In genomic region chr20:5000263-5001173, GRCh38 we compare ENCODE assay signal across 8 cellular contexts. TPM values are rescaled to one million over a fixed set of nuclear protein-coding genes. Genes with fewer than 3 reads are reported as not detected.
DNase-seq lines count a peak whose midpoint lies in the region; FAIRE-seq and TF ChIP-seq lines count a peak whose summit lies in the region.

No MANE protein-coding gene starts in this region.

- H3K4me3 ChIP-seq in H1 (ENCODE audit: extremely low read depth in 1 of 4, insufficient read depth in 2 of 4, low read depth in 3 of 4, low read length in 4 of 4) (peak overlapping the region; percentile 37 to 90 (median 77)), mesenchymal stem cell (ENCODE audit: insufficient read depth in 1 of 2, low read depth in 1 of 2, low read length in 2 of 2) (peak overlapping the region; percentile 84 to 93), subcutaneous abdominal adipose tissue (ENCODE audit: low read depth in 1 of 5, low read length in 5 of 5) (peak overlapping the region; percentile 72 to 92 (median 82))

- H3K4me1 Mint-ChIP-seq in activated CD4-positive, alpha-beta T cell treated with anti-CD3 and anti-CD28 coated beads, Interleukin-2, amount 10 ng/mL, durations not matched to agents 7 days and 5 days = peaks cover 40% of the 10 kb centered on the region

- H3K4ac ChIP-seq in H1 (replicated peaks; ENCODE audit: insufficient read length, low read depth, low read length) (no peak overlapping the region), mesenchymal stem cell (ENCODE audit: low read depth in 1 of 2, low read length in 2 of 2) (peak overlapping the region in 1 of 2 experiments; percentile 7)

- FAIRE-seq in H1 (lab: Jason Lieb, UNC) = no peak

- peak overlapping the region; percentile 87 for H3K4me3 Mint-ChIP-seq in activated CD4-positive, alpha-beta T cell treated with anti-CD3 and anti-CD28 coated beads, Interleukin-2, amount 10 ng/mL, durations not matched to agents 7 days and 5 days

- peaks cover 4 to 31% of the 10 kb centered on the region in 2 experiments; a peak in 3 of 4 replicates for H3K79me2 ChIP-seq in H1 (ENCODE audit: control insufficient read depth in 1 of 2, insufficient read depth in 2 of 2, low read length in 2 of 2)

- H4K5ac ChIP-seq in H1 (ENCODE audit: insufficient read length, low read depth, low read length) = no peak overlapping the region

- H3K9ac ChIP-seq in H1 (replicated peaks in 1 of 4; ENCODE audit: extremely low read depth in 1 of 4, low read depth in 3 of 4, low read length in 3 of 4) (peak overlapping the region in 1 of 4 experiments; percentile 58; a peak in 2 of 7 replicates), mesenchymal stem cell (ENCODE audit: low read length) (peak overlapping the region; percentile 87), subcutaneous abdominal adipose tissue (ENCODE audit: low read length in 5 of 5) (peak overlapping the region in 4 of 5 donors; percentile 76 to 83 (median 80))

- H3K4me2 ChIP-seq in H1 (ENCODE audit: insufficient read depth in 1 of 2, low read depth in 2 of 2, low read length in 2 of 2) (peak overlapping the region; percentile 81 to 93), mesenchymal stem cell (ENCODE audit: low read length, poor library complexity, severe bottlenecking) (peak overlapping the region; percentile 97)

- peaks cover 2% of the 10 kb centered on the region for H3K9me3 Mint-ChIP-seq in activated CD4-positive, alpha-beta T cell treated with anti-CD3 and anti-CD28 coated beads, Interleukin-2, amount 10 ng/mL, durations not matched to agents 7 days and 5 days

- peaks cover 0 to 8% (median 2%) of the 10 kb centered on the region in 4 experiments; a peak in 5 of 7 replicates for H3K4me1 ChIP-seq in H1 (replicated peaks in 1 of 4; ENCODE audit: control insufficient read depth in 3 of 4, insufficient read depth in 4 of 4, low read length in 3 of 4)
- H3K4me1 ChIP-seq in mesenchymal stem cell (ENCODE audit: control insufficient read depth, insufficient read depth, low read depth, low read length) = peaks cover 10% of the 10 kb centered on the region
- peaks cover 3 to 23% (median 20%) of the 10 kb centered on the region in 5 donors for H3K4me1 ChIP-seq in subcutaneous abdominal adipose tissue (ENCODE audit: control insufficient read depth in 5 of 5, insufficient read depth in 5 of 5, low read length in 5 of 5)

- peaks cover 0 to 1% of the 10 kb centered on the region in 2 experiments for H4K20me1 ChIP-seq in H1 (replicated peaks in 1 of 2; ENCODE audit: control insufficient read depth in 1 of 2, insufficient read depth in 2 of 2, low read length in 2 of 2)

- no peak overlapping the region for H3K56ac ChIP-seq in H1 (replicated peaks; ENCODE audit: insufficient read length, low read depth, low read length)

- H2AFZ ChIP-seq in H1 (ENCODE audit: low read length) = no peak overlapping the region
- peak overlapping the region; percentile 47 for H2AFZ ChIP-seq in mesenchymal stem cell (ENCODE audit: low read depth, low read length)

- H3K79me1 ChIP-seq in H1 (ENCODE audit: low read depth, low read length) = peaks cover 5% of the 10 kb centered on the region; the same call in 1 of the 2 replicates
- H3K79me1 ChIP-seq in mesenchymal stem cell (replicated peaks; ENCODE audit: low read length, poor library complexity, severe bottlenecking) = peaks cover 21% of the 10 kb centered on the region

- no peak overlapping the region for H4K91ac ChIP-seq in H1 (replicated peaks; ENCODE audit: insufficient read length, low read length)
- no peak overlapping the region for H4K91ac ChIP-seq in mesenchymal stem cell (ENCODE audit: low read length)

- no peaks in the 10 kb centered on the region for H3K27me3 ChIP-seq in H1 (replicated peaks in 1 of 4; ENCODE audit: control insufficient read depth in 3 of 4, extremely low read depth in 1 of 4, insufficient read depth in 3 of 4, low read length in 3 of 4)
- no peaks in the 10 kb centered on the region for H3K27me3 ChIP-seq in mesenchymal stem cell (ENCODE audit: control insufficient read depth in 1 of 2, insufficient read depth in 1 of 2, low read length in 2 of 2)
- no peaks in the 10 kb centered on the region for H3K27me3 ChIP-seq in subcutaneous abdominal adipose tissue (ENCODE audit: control insufficient read depth in 5 of 5, insufficient read depth in 4 of 5, low read length in 5 of 5)

- WGBS in H1 (ENCODE audit: extremely low coverage in 1 of 2, insufficient coverage in 1 of 2, insufficient read length in 1 of 2, insufficient replicate concordance in 2 of 2, low coverage in 1 of 2, low lambda C conversion rate in 2 of 2, missing lambda C conversion rate in 1 of 2), 2 experiments = 11% methylated on average over 53 of the region's 53 CpGs; no CpG with 5 or more reads in 1 of the 2 experiments
- WGBS in mesenchymal stem cell = 12% methylated on average over 50 of the region's 53 CpGs

- H3K14ac ChIP-seq in H1 (ENCODE audit: insufficient read length) (no peak overlapping the region), mesenchymal stem cell (ENCODE audit: low read length in 2 of 2) (no peak overlapping the region)

- POLR2A ChIA-PET in activated CD4-positive, alpha-beta T cell treated with anti-CD3 and anti-CD28 coated beads, Interleukin-2, amount 10 ng/mL, durations not matched to agents 7 days and 5 days (lab: Charles Lee) = interaction anchor here (0.6 kb wide), 1 partner anchor 31 kb away, joined by 6 read pairs; no protein-coding TSS in a partner anchor
- POLR2A ChIA-PET in H1 (lab: Charles Lee; ENCODE audit: partially characterized antibody) = interaction anchor here (0.5 to 1.2 kb wide), 4 partner anchors 12 to 64 kb away, joined by 3 to 5 read pairs (median 3); no protein-coding TSS in a partner anchor

- peak; percentile 21 for DNase-seq in stimulated activated CD4-positive, alpha-beta T cell treated with anti-CD3 and anti-CD28 coated beads, Interleukin-12 subunit alpha, Interleukin-12 subunit beta, amount 100 ng/mL, for 4 hours
- no peak for DNase-seq in stimulated activated CD4-positive, alpha-beta T cell treated with anti-CD3 and anti-CD28 coated beads, Interleukin-2, amount 100 ng/mL, for 48 hours
- peak; percentile 21 for DNase-seq in activated CD4-positive, alpha-beta T cell treated with anti-CD3 and anti-CD28 coated beads, Interleukin-2, amount 10 ng/mL, durations not matched to agents 7 days and 5 days
- peak in 1 of 2 experiments; percentile 55 for DNase-seq in H1 (ENCODE audit: low read depth in 1 of 2, low spot score in 2 of 2)
- peak; percentile 30 for DNase-seq in mesenchymal stem cell
- no peak for DNase-seq in KG1 (lab: John Stamatoyannopoulos, UW)

- H3K18ac ChIP-seq in H1 (ENCODE audit: extremely low read depth, low read length) (no peak overlapping the region), mesenchymal stem cell (ENCODE audit: low read depth in 1 of 2, low read length in 2 of 2) (peak overlapping the region in 1 of 2 experiments; percentile 52)

- peak overlapping the region; percentile 87 for H3K27ac Mint-ChIP-seq in activated CD4-positive, alpha-beta T cell treated with anti-CD3 and anti-CD28 coated beads, Interleukin-2, amount 10 ng/mL, durations not matched to agents 7 days and 5 days

- H2BK120ac ChIP-seq in H1 (replicated peaks; ENCODE audit: low read depth, low read length) = no peak overlapping the region
- H2BK120ac ChIP-seq in mesenchymal stem cell (ENCODE audit: low read depth, low read length) = no peak overlapping the region

- H4K8ac ChIP-seq in H1 (ENCODE audit: extremely low read depth, insufficient read depth, low read length) (peak overlapping the region; percentile 38; the same call in 1 of the 2 replicates), mesenchymal stem cell (ENCODE audit: low read length) (no peak overlapping the region)

- H2BK12ac ChIP-seq in H1 (ENCODE audit: low read depth, low read length) (no peak overlapping the region), mesenchymal stem cell (ENCODE audit: low read length in 2 of 2) (no peak overlapping the region)

- no peak for TF ChIP-seq RAD21 in H1 (IDR thresholded peaks at IDR 0.05 in 1 of 2, conservative IDR thresholded peaks at IDR 0.05 in 1 of 2; ENCODE audit: low read depth in 2 of 2, low read length in 2 of 2)

- CTCF ChIA-PET in activated CD4-positive, alpha-beta T cell treated with anti-CD3 and anti-CD28 coated beads, Interleukin-2, amount 10 ng/mL, durations not matched to agents 7 days and 5 days (lab: Charles Lee) = interaction anchor here (0.6 to 0.9 kb wide), 3 partner anchors 15 to 19 kb away, joined by 3 read pairs; no protein-coding TSS in a partner anchor
- CTCF ChIA-PET in H1 (lab: Charles Lee; ENCODE audit: partially characterized antibody) = interaction anchor here (0.9 to 1.8 kb wide), 4 partner anchors 11 to 101 kb away, joined by 3 to 6 read pairs (median 4); no protein-coding TSS in a partner anchor

- H3K23ac ChIP-seq in H1 (ENCODE audit: insufficient read length) (no peak overlapping the region), mesenchymal stem cell (ENCODE audit: low read length in 2 of 2) (peak overlapping the region in 1 of 2 experiments; percentile 20)

- peaks cover 7% of the 10 kb centered on the region for H3K27me3 Mint-ChIP-seq in activated CD4-positive, alpha-beta T cell treated with anti-CD3 and anti-CD28 coated beads, Interleukin-2, amount 10 ng/mL, durations not matched to agents 7 days and 5 days

- H2AK5ac ChIP-seq in H1 (ENCODE audit: low read depth, low read length) = no peak overlapping the region
- H2AK5ac ChIP-seq in mesenchymal stem cell (ENCODE audit: low read length, severe bottlenecking) = no peak overlapping the region

- H3K27ac ChIP-seq in KOPT-K1 (ENCODE audit: low read depth, low read length, poor library complexity, severe bottlenecking) (peak overlapping the region; percentile 61), H1 (ENCODE audit: low read depth, low read length) (no peak overlapping the region), mesenchymal stem cell (ENCODE audit: low read length, poor library complexity, severe bottlenecking) (no peak overlapping the region), subcutaneous abdominal adipose tissue (ENCODE audit: low read depth, low read length) (no peak overlapping the region)

- no peaks in the 10 kb centered on the region for H3K36me3 ChIP-seq in KOPT-K1 (ENCODE audit: insufficient read depth, low read length)
- no peaks in the 10 kb centered on the region for H3K36me3 ChIP-seq in H1 (ENCODE audit: control insufficient read depth in 2 of 4, insufficient read depth in 4 of 4, low read length in 3 of 4)
- no peaks in the 10 kb centered on the region for H3K36me3 ChIP-seq in mesenchymal stem cell (ENCODE audit: control insufficient read depth in 1 of 2, insufficient read depth in 2 of 2, low read depth in 1 of 2, low read length in 2 of 2)
- no peaks in the 10 kb centered on the region for H3K36me3 ChIP-seq in subcutaneous abdominal adipose tissue (ENCODE audit: control insufficient read depth in 5 of 5, insufficient read depth in 5 of 5, low read length in 5 of 5)

- H2BK15ac ChIP-seq in H1 (ENCODE audit: low read length) = no peak overlapping the region
- no peak overlapping the region for H2BK15ac ChIP-seq in mesenchymal stem cell (ENCODE audit: low read depth, poor library complexity, severe bottlenecking)

- H3K23me2 ChIP-seq in H1 (ENCODE audit: low read depth, low read length) = peaks cover 11% of the 10 kb centered on the region

- TF ChIP-seq EP300 in H1 (IDR thresholded peaks at IDR 0.05; ENCODE audit: borderline replicate concordance in 1 of 2, low read depth in 2 of 2, low read length in 2 of 2) = no peak

- no peak for TF ChIP-seq POLR2A in H1 (IDR thresholded peaks at IDR 0.05; ENCODE audit: control extremely low read depth in 1 of 2, low read depth in 2 of 2, low read length in 2 of 2)

- no peak for TF ChIP-seq CTCF in H1 (IDR thresholded peaks at IDR 0.05; ENCODE audit: control extremely low read depth in 1 of 3, insufficient read depth in 1 of 3, low read depth in 1 of 3, low read length in 3 of 3)

- peaks cover 3% of the 10 kb centered on the region for H3K36me3 Mint-ChIP-seq in activated CD4-positive, alpha-beta T cell treated with anti-CD3 and anti-CD28 coated beads, Interleukin-2, amount 10 ng/mL, durations not matched to agents 7 days and 5 days (ENCODE audit: low read depth)

- H2BK5ac ChIP-seq in H1 (ENCODE audit: low read depth, low read length) (no peak overlapping the region), mesenchymal stem cell (ENCODE audit: low read depth, low read length, poor library complexity, severe bottlenecking) (no peak overlapping the region)

- H2BK20ac ChIP-seq in H1 (ENCODE audit: low read length) = no peak overlapping the region

- H3K9me3 ChIP-seq in KOPT-K1 (ENCODE audit: insufficient read depth, low read length, poor library complexity, severe bottlenecking) (no peaks in the 10 kb centered on the region), H1 (ENCODE audit: insufficient read depth in 2 of 2, low read depth in 1 of 2, low read length in 1 of 2) (no peaks in the 10 kb centered on the region), mesenchymal stem cell (ENCODE audit: control insufficient read depth, low read length) (no peaks in the 10 kb centered on the region), subcutaneous abdominal adipose tissue (ENCODE audit: control insufficient read depth in 5 of 5, low read length in 5 of 5) (no peaks in the 10 kb centered on the region)

RNA-seq across cellular contexts. Expression of gene SLC23A2, which starts 0.8 kb away (rescaled TPM):
- 10 to 100 TPM; 18.1 to 20.6 TPM for total RNA-seq in activated CD4-positive, alpha-beta T cell treated with anti-CD3 and anti-CD28 coated beads, Interleukin-2, amount 10 ng/mL, durations not matched to agents 7 days and 5 days
- 15.7 and 18.6 TPM in 2 replicates for total RNA-seq in H1 (2021; fragmentation: NEBNext Ultra II Directional; extraction: Animal tissue kit (Norgen Biotek cat#: 25700))
- polyA plus RNA-seq in H1 (2011; rRNA removed) = 17.0 and 26.1 TPM in 2 replicates
- 13.7 TPM for polyA plus RNA-seq in H1 (2011; cell fraction: cytosol; rRNA removed)
- 23.6 TPM for polyA plus RNA-seq in H1 (2011; cell fraction: nucleus; rRNA removed)
- polyA plus RNA-seq in H1 (2012, experiment 1 of 2) = 9.0 to 12.3 TPM (median 11.0 TPM) in 4 replicates
- polyA plus RNA-seq in H1 (2012, experiment 2 of 2) = 2.6 TPM
- 14.6 TPM for polyA plus RNA-seq in H1 (2013, experiment 1 of 2)
- polyA plus RNA-seq in H1 (2013, experiment 2 of 2) = 15.0 TPM
- polyA minus RNA-seq in H1 (2011; rRNA and poly(A)+ RNA removed) = 28.4 and 33.6 TPM in 2 replicates
- 16.8 TPM for polyA minus RNA-seq in H1 (2011; cell fraction: cytosol; rRNA and poly(A)+ RNA removed)
- polyA minus RNA-seq in H1 (2011; cell fraction: nucleus; rRNA and poly(A)+ RNA removed) = 17.0 TPM
- polyA plus RNA-seq in mesenchymal stem cell (2013, experiment 1 of 2) = 11.2 TPM
- polyA plus RNA-seq in mesenchymal stem cell (2013, experiment 2 of 2) = 11.0 TPM

Comparison
In these comparisons a context has a peak if more than half of its experiments do, and no peak if none do; other contexts are left out.
1. DNase-seq: peak in stimulated activated CD4-positive, alpha-beta T cell treated with anti-CD3 and anti-CD28 coated beads, Interleukin-12 subunit alpha, Interleukin-12 subunit beta, amount 100 ng/mL, for 4 hours (single experiment), activated CD4-positive, alpha-beta T cell treated with anti-CD3 and anti-CD28 coated beads, Interleukin-2, amount 10 ng/mL, durations not matched to agents 7 days and 5 days (single experiment) and mesenchymal stem cell (single experiment); none in stimulated activated CD4-positive, alpha-beta T cell treated with anti-CD3 and anti-CD28 coated beads, Interleukin-2, amount 100 ng/mL, for 48 hours (0 of 2) and KG1 (single experiment).
2. Peak in every context shown above with its lines, with median percentiles within 50 percentile points of each other: H3K4me3 ChIP-seq.